ENCODE assay signal across 8 cellular contexts in genomic region chr7:90595341-90595800, GRCh38. TPM values are rescaled to one million over a fixed set of nuclear protein-coding genes. Genes with fewer than 3 reads are reported as not detected.
A peak's percentile ranks its signal among the peaks of the same experiment; 100 is the strongest.
DNase-seq lines count a peak whose midpoint lies in the region; ATAC-seq and TF ChIP-seq lines count a peak whose summit lies in the region.

No MANE protein-coding gene starts in this region.

- peaks cover 0 to 24% (median 7%) of the 10 kb centered on the region in 4 donors for H3K4me1 ChIP-seq in sigmoid colon

- H3K4me3 ChIP-seq in AG04449 (ENCODE audit: low read depth, low read length): peak overlapping the region; percentile 72
- peak overlapping the region; percentile 91 to 94 for H3K4me3 ChIP-seq in foreskin fibroblast (ENCODE audit: low read depth in 1 of 2, low read length in 2 of 2)
- H3K4me3 ChIP-seq in sigmoid colon: peak overlapping the region; percentile 60 to 84 (median 70)

- peak; percentile 7 for ATAC-seq in GM19463 (IDR thresholded peaks at IDR 0.05; ENCODE audit: unreplicated experiment)

- 20 to 24% methylated on average over 10 of the region's 10 CpGs for WGBS in sigmoid colon, 2 donors

- no peak for TF ChIP-seq EP300 in sigmoid colon (IDR thresholded peaks at IDR 0.05)

- CTCF ChIA-PET in AG04449 (lab: Yijun Ruan, JAX): interaction anchor here (1.3 to 4.1 kb wide), 10 partner anchors 10 to 685 kb away, joined by 3 to 30 read pairs (median 8); no protein-coding TSS in a partner anchor

- DNase-seq in AG04449 (ENCODE audit: low read depth, low spot score): no peak
- peak; percentile 43 for DNase-seq in SK-N-DZ (ENCODE audit: low spot score)
- DNase-seq in foreskin fibroblast: no peak
- no peak for DNase-seq in sigmoid colon
- no peak for DNase-seq in T1000 (lab: John Stamatoyannopoulos, UW)
- DNase-seq in NCI-H2227 treated with DMSO at 0.1 percent for 48 hours (lab: John Stamatoyannopoulos, UW): no peak
- DNase-seq in RPMI8226: no peak

- H3K36me3 ChIP-seq in sigmoid colon: no peaks in the 10 kb centered on the region

- no peak for TF ChIP-seq POLR2A in sigmoid colon (IDR thresholded peaks at IDR 0.05)

- H3K27me3 ChIP-seq in sigmoid colon: no peaks in the 10 kb centered on the region

- TF ChIP-seq CTCF in AG04449 (IDR thresholded peaks at IDR 0.05; ENCODE audit: insufficient read depth, low read length, missing control alignments): no peak
- TF ChIP-seq CTCF in foreskin fibroblast (IDR thresholded peaks at IDR 0.05; ENCODE audit: low read depth, low read length): no peak
- no peak for TF ChIP-seq CTCF in sigmoid colon (IDR thresholded peaks at IDR 0.05)

- intact Hi-C loops in sigmoid colon (cut with DNase I): loop anchor here (10.0 kb wide), 2 partner anchors 141 to 439 kb away; no protein-coding TSS in a partner anchor

- H3K27ac ChIP-seq in sigmoid colon: peak overlapping the region; percentile 79 to 86 (median 85)

- POLR2A ChIA-PET in AG04449 (lab: Yijun Ruan, JAX): no interaction called here

- H3K9me3 ChIP-seq in sigmoid colon: no peaks in the 10 kb centered on the region

RNA-seq across cellular contexts. Expression of gene CDK14, which starts 0.8 kb away (rescaled TPM):
- polyA plus RNA-seq in SK-N-DZ (2014; cell fraction: cytosol; rRNA removed): 27.7 and 32.9 TPM in 2 replicates
- polyA plus RNA-seq in SK-N-DZ (2014; cell fraction: nucleus; rRNA removed): 11.2 and 14.2 TPM in 2 replicates
- 10 to 100 TPM; 11.1 to 19.3 (median 16.4) TPM for total RNA-seq in sigmoid colon
- polyA plus RNA-seq in sigmoid colon: 1 to 10 TPM in 2 of 3 donors, under 1 TPM in 1; 0.92 to 4.0 (median 2.4) TPM
